In genomic region chr19:55461974-55462628, GRCh38 we compare ENCODE assay signal across 8 cellular contexts. TPM values are rescaled to one million over a fixed set of nuclear protein-coding genes. Genes with fewer than 3 reads are reported as not detected.
A peak's percentile ranks its signal among the peaks of the same experiment; 100 is the strongest.
DNase-seq lines count a peak whose midpoint lies in the region; FAIRE-seq and TF ChIP-seq lines count a peak whose summit lies in the region.

No MANE protein-coding gene starts in this region.

- TF ChIP-seq POLR2A in endothelial cell of umbilical vein (IDR thresholded peaks at IDR 0.05; ENCODE audit: low read depth, low read length) (peak; percentile 77), GM12892 (IDR thresholded peaks at IDR 0.05; ENCODE audit: low read depth, low read length) (no peak; the same call in 1 of the 2 replicates)

- no peak for DNase-seq in T-helper 2 cell treated with Interferon-gamma antibody and Interleukin-4, amounts not matched to agents 5 μg/mL and 100 μg/mL, for 36 hours (ENCODE audit: low spot score)
- DNase-seq in T-helper 2 cell (no peak), RPMI8226 (peak; percentile 56), endothelial cell of umbilical vein (ENCODE audit: low read depth, low spot score) (peak; percentile 57), GM12892 (ENCODE audit: insufficient read length) (no peak), NCI-H1436 treated with DMSO at 0.1 percent for 48 hours (lab: John Stamatoyannopoulos, UW) (no peak)
- DNase-seq in effector CD8-positive, alpha-beta T cell (lab: John Stamatoyannopoulos, UW), result no peak

- peak overlapping the region; percentile 93 for H3K4me3 Mint-ChIP-seq in T-helper 2 cell treated with Interferon-gamma antibody and Interleukin-4, amounts not matched to agents 5 μg/mL and 100 μg/mL, for 36 hours

- H3K4me1 ChIP-seq in endothelial cell of umbilical vein (ENCODE audit: control insufficient read depth, extremely low read depth, insufficient read depth, low read length), result peaks cover 13% of the 10 kb centered on the region
- H3K4me1 ChIP-seq in neutrophil (ENCODE audit: control insufficient read depth in 1 of 2, insufficient read depth in 1 of 2, low read depth in 1 of 2, low read length in 1 of 2), result peaks cover 12 to 16% of the 10 kb centered on the region in 2 experiments

- no peaks in the 10 kb centered on the region for H3K9me1 ChIP-seq in endothelial cell of umbilical vein (replicated peaks; ENCODE audit: control insufficient read depth, extremely low read depth, insufficient read depth, low read length)

- no peaks in the 10 kb centered on the region for H3K9me3 Mint-ChIP-seq in T-helper 2 cell treated with Interferon-gamma antibody and Interleukin-4, amounts not matched to agents 5 μg/mL and 100 μg/mL, for 36 hours

- peak in 1 of 2 donors; percentile 1 for TF ChIP-seq CTCF in endothelial cell of umbilical vein (IDR thresholded peaks at IDR 0.05; ENCODE audit: extremely low read depth in 1 of 2, insufficient read depth in 1 of 2, low read depth in 1 of 2, low read length in 2 of 2)
- no peak for TF ChIP-seq CTCF in neutrophil (IDR thresholded peaks at IDR 0.05)

- H4K20me1 ChIP-seq in endothelial cell of umbilical vein (replicated peaks; ENCODE audit: control insufficient read depth, extremely low read depth, insufficient read depth, low read length), result no peaks in the 10 kb centered on the region

- H3K36me3 ChIP-seq in endothelial cell of umbilical vein (ENCODE audit: control insufficient read depth in 2 of 2, extremely low read depth in 1 of 2, insufficient read depth in 2 of 2, low read length in 2 of 2) (no peaks in the 10 kb centered on the region), neutrophil (no peaks in the 10 kb centered on the region)

- H3K9ac ChIP-seq in endothelial cell of umbilical vein (replicated peaks; ENCODE audit: extremely low read depth, insufficient read depth, low read length), result peak overlapping the region; percentile 40

- dilution Hi-C loops in endothelial cell of umbilical vein (cut with MboI; ENCODE audit: extremely low pct_ligation_motif_present, low sequenced_read_pairs), result no loop called here

- H3K27ac Mint-ChIP-seq in T-helper 2 cell treated with Interferon-gamma antibody and Interleukin-4, amounts not matched to agents 5 μg/mL and 100 μg/mL, for 36 hours, result peak overlapping the region; percentile 92

- H3K27ac ChIP-seq in endothelial cell of umbilical vein (ENCODE audit: insufficient read depth, low read depth, low read length), result peak overlapping the region; percentile 14
- peak overlapping the region; percentile 50 for H3K27ac ChIP-seq in neutrophil

- no peaks in the 10 kb centered on the region for H3K27me3 Mint-ChIP-seq in T-helper 2 cell treated with Interferon-gamma antibody and Interleukin-4, amounts not matched to agents 5 μg/mL and 100 μg/mL, for 36 hours (ENCODE audit: low read depth)

- BruUV-seq in endothelial cell of umbilical vein (replicated peaks; lab: Mats Ljungman, UMichigan), result no TSS peak

- FAIRE-seq in endothelial cell of umbilical vein (lab: Jason Lieb, UNC) (no peak), GM12892 (lab: Jason Lieb, UNC) (no peak)

- no peaks in the 10 kb centered on the region for H3K36me3 Mint-ChIP-seq in T-helper 2 cell treated with Interferon-gamma antibody and Interleukin-4, amounts not matched to agents 5 μg/mL and 100 μg/mL, for 36 hours (ENCODE audit: low read depth)

- CTCF ChIA-PET in endothelial cell of umbilical vein (lab: Charles Lee), result interaction anchor here (0.6 to 1.5 kb wide), 7 partner anchors 9 to 326 kb away, joined by 3 to 21 read pairs (median 4); no protein-coding TSS in a partner anchor

- H3K27me3 ChIP-seq in endothelial cell of umbilical vein (ENCODE audit: control insufficient read depth in 2 of 2, insufficient read depth in 2 of 2, low read length in 2 of 2) (no peaks in the 10 kb centered on the region), neutrophil (peaks cover 17% of the 10 kb centered on the region)

- H3K4me2 ChIP-seq in endothelial cell of umbilical vein (ENCODE audit: insufficient read depth, low read length), result peak overlapping the region; percentile 84

- H3K79me2 ChIP-seq in endothelial cell of umbilical vein (ENCODE audit: control insufficient read depth, insufficient read depth, low read length), result no peaks in the 10 kb centered on the region

- H2AFZ ChIP-seq in endothelial cell of umbilical vein (ENCODE audit: low read depth, low read length), result peak overlapping the region; percentile 61

- peak overlapping the region; percentile 13 to 55 (median 52) for H3K4me3 ChIP-seq in endothelial cell of umbilical vein (replicated peaks in 1 of 3; ENCODE audit: insufficient read depth in 1 of 3, low read depth in 1 of 3, low read length in 3 of 3)
- H3K4me3 ChIP-seq in neutrophil (ENCODE audit: low read depth in 1 of 2, low read length in 1 of 2), result peak overlapping the region; percentile 76 to 83

- H3K4me1 Mint-ChIP-seq in T-helper 2 cell treated with Interferon-gamma antibody and Interleukin-4, amounts not matched to agents 5 μg/mL and 100 μg/mL, for 36 hours (ENCODE audit: low read depth), result peaks cover 9% of the 10 kb centered on the region

- intact Hi-C loops in endothelial cell of umbilical vein (cut with micrococcal nuclease), result loop anchor here (1.0 to 5.0 kb wide), 5 partner anchors 14 to 162 kb away; partner anchors contain the start of genes RPL28, TMEM238, ZNF628 and ZNF784

- H3K9me3 ChIP-seq in endothelial cell of umbilical vein (replicated peaks; ENCODE audit: control insufficient read depth, insufficient read depth, low read length) (no peaks in the 10 kb centered on the region), neutrophil (no peaks in the 10 kb centered on the region)

- POLR2A ChIA-PET in endothelial cell of umbilical vein (lab: Charles Lee), result interaction anchor here (1.0 to 1.1 kb wide), 3 partner anchors 14 to 54 kb away, joined by 4 to 6 read pairs (median 4); partner anchors contain the start of genes UBE2S and ZNF628

TF ChIP-seq in endothelial cell of umbilical vein, 7 proteins besides CTCF, POLR2A, EP300 and RAD21:
- no peak for TF ChIP-seq GATA2 (IDR thresholded peaks at IDR 0.05; ENCODE audit: insufficient read depth, insufficient read length, low read depth, low read length)
- no peak for TF ChIP-seq EZH2 (IDR thresholded peaks at IDR 0.05; ENCODE audit: borderline replicate concordance, low read depth, low read length, severe bottlenecking)

RNA-seq across cellular contexts. Expression of gene ISOC2, which starts 0.7 kb away (rescaled TPM):
- 43.6 and 49.3 TPM in 2 replicates for total RNA-seq in endothelial cell of umbilical vein
- 68.7 and 96.5 TPM in 2 replicates for polyA plus RNA-seq in endothelial cell of umbilical vein
- 43.0 and 66.5 TPM in 2 replicates for polyA plus RNA-seq in endothelial cell of umbilical vein (2011; cell fraction: cytosol; rRNA removed)
- 23.3 and 27.6 TPM in 2 replicates for polyA plus RNA-seq in endothelial cell of umbilical vein (2011; cell fraction: nucleus; rRNA removed)
- polyA plus RNA-seq in endothelial cell of umbilical vein (2012), result 40.5 and 54.2 TPM in 2 replicates
- polyA minus RNA-seq in endothelial cell of umbilical vein, result 17.6 and 18.8 TPM in 2 replicates
- polyA minus RNA-seq in endothelial cell of umbilical vein (2011; cell fraction: cytosol; rRNA and poly(A)+ RNA removed), result 30.3 TPM
- 11.2 and 16.2 TPM in 2 replicates for polyA minus RNA-seq in endothelial cell of umbilical vein (2011; cell fraction: nucleus; rRNA and poly(A)+ RNA removed)
- polyA plus RNA-seq in GM12892 (2012; ENCODE audit: missing spikeins), result 22.7 TPM

RNA-seq across cellular contexts. Expression of gene C19orf85, which starts 2.5 kb away (rescaled TPM):
- not detected in 2 replicates for total RNA-seq in endothelial cell of umbilical vein
- not detected in 2 replicates for polyA plus RNA-seq in endothelial cell of umbilical vein
- not detected in 2 replicates for polyA plus RNA-seq in endothelial cell of umbilical vein (2011; cell fraction: cytosol; rRNA removed)
- not detected in 2 replicates for polyA plus RNA-seq in endothelial cell of umbilical vein (2011; cell fraction: nucleus; rRNA removed)
- not detected in 2 replicates for polyA plus RNA-seq in endothelial cell of umbilical vein (2012)
- not detected in 2 replicates for polyA minus RNA-seq in endothelial cell of umbilical vein
- not detected for polyA minus RNA-seq in endothelial cell of umbilical vein (2011; cell fraction: cytosol; rRNA and poly(A)+ RNA removed)
- polyA minus RNA-seq in endothelial cell of umbilical vein (2011; cell fraction: nucleus; rRNA and poly(A)+ RNA removed), result not detected in 2 replicates
- polyA plus RNA-seq in GM12892 (2012; ENCODE audit: missing spikeins), result not detected

RNA-seq across cellular contexts. Expression of gene ZNF628, which starts 14.3 kb away (rescaled TPM):
- total RNA-seq in endothelial cell of umbilical vein, result 9.0 and 10.4 TPM in 2 replicates
- 2.0 and 2.5 TPM in 2 replicates for polyA plus RNA-seq in endothelial cell of umbilical vein
- polyA plus RNA-seq in endothelial cell of umbilical vein (2011; cell fraction: cytosol; rRNA removed), result 1.3 and 2.1 TPM in 2 replicates
- 1.9 and 2.0 TPM in 2 replicates for polyA plus RNA-seq in endothelial cell of umbilical vein (2011; cell fraction: nucleus; rRNA removed)
- polyA plus RNA-seq in endothelial cell of umbilical vein (2012), result 2.6 and 5.6 TPM in 2 replicates
- 0.76 and 1.2 TPM in 2 replicates for polyA minus RNA-seq in endothelial cell of umbilical vein
- polyA minus RNA-seq in endothelial cell of umbilical vein (2011; cell fraction: cytosol; rRNA and poly(A)+ RNA removed), result 6.6 TPM
- polyA minus RNA-seq in endothelial cell of umbilical vein (2011; cell fraction: nucleus; rRNA and poly(A)+ RNA removed), result 1.5 and 4.2 TPM in 2 replicates
- 0.13 TPM for polyA plus RNA-seq in GM12892 (2012; ENCODE audit: missing spikeins)

RNA-seq across cellular contexts. Expression of gene SHISA7, which starts 19.0 kb away (rescaled TPM):
- total RNA-seq in endothelial cell of umbilical vein, result not detected in 2 replicates
- not detected in 2 replicates for polyA plus RNA-seq in endothelial cell of umbilical vein
- not detected in 2 replicates for polyA plus RNA-seq in endothelial cell of umbilical vein (2011; cell fraction: cytosol; rRNA removed)
- not detected in 2 replicates for polyA plus RNA-seq in endothelial cell of umbilical vein (2011; cell fraction: nucleus; rRNA removed)
- polyA plus RNA-seq in endothelial cell of umbilical vein (2012), result not detected in 2 replicates
- not detected in 2 replicates for polyA minus RNA-seq in endothelial cell of umbilical vein
- polyA minus RNA-seq in endothelial cell of umbilical vein (2011; cell fraction: cytosol; rRNA and poly(A)+ RNA removed), result not detected
- polyA minus RNA-seq in endothelial cell of umbilical vein (2011; cell fraction: nucleus; rRNA and poly(A)+ RNA removed), result not detected in 2 replicates
- 0.08 TPM for polyA plus RNA-seq in GM12892 (2012; ENCODE audit: missing spikeins)

RNA-seq across cellular contexts. Expression of gene NAT14, which starts 22.9 kb away (rescaled TPM):
- total RNA-seq in endothelial cell of umbilical vein, result 34.4 and 44.7 TPM in 2 replicates
- polyA plus RNA-seq in endothelial cell of umbilical vein, result 39.1 and 42.6 TPM in 2 replicates
- 33.9 and 35.8 TPM in 2 replicates for polyA plus RNA-seq in endothelial cell of umbilical vein (2011; cell fraction: cytosol; rRNA removed)
- 32.4 and 39.3 TPM in 2 replicates for polyA plus RNA-seq in endothelial cell of umbilical vein (2011; cell fraction: nucleus; rRNA removed)
- 32.3 and 39.6 TPM in 2 replicates for polyA plus RNA-seq in endothelial cell of umbilical vein (2012)
- 7.4 and 7.9 TPM in 2 replicates for polyA minus RNA-seq in endothelial cell of umbilical vein
- 3.8 TPM for polyA minus RNA-seq in endothelial cell of umbilical vein (2011; cell fraction: cytosol; rRNA and poly(A)+ RNA removed)
- 4.7 and 5.8 TPM in 2 replicates for polyA minus RNA-seq in endothelial cell of umbilical vein (2011; cell fraction: nucleus; rRNA and poly(A)+ RNA removed)
- 12.0 TPM for polyA plus RNA-seq in GM12892 (2012; ENCODE audit: missing spikeins)

Comparison
In these comparisons a context has a peak if more than half of its experiments do, and no peak if none do; other contexts are left out.
1. DNase-seq: peak in RPMI8226 (single experiment) and endothelial cell of umbilical vein (single experiment); none in T-helper 2 cell treated with Interferon-gamma antibody and Interleukin-4, amounts not matched to agents 5 μg/mL and 100 μg/mL, for 36 hours (single experiment), T-helper 2 cell (0 of 5), GM12892 (single experiment), effector CD8-positive, alpha-beta T cell (single experiment) and NCI-H1436 treated with DMSO at 0.1 percent for 48 hours (single experiment).